ENCODE assay signal across 8 cellular contexts in genomic region chr4:118566003-118566513, GRCh38.
DNase-seq lines count a peak whose midpoint lies in the region; ATAC-seq and TF ChIP-seq lines count a peak whose summit lies in the region.
"Not testable (repeated sequence)": the region's sequence is repeated elsewhere in the genome, so short reads cannot be mapped to it uniquely, and the experiment has no call there.

No MANE protein-coding gene starts in this region.

- intact Hi-C loops in activated CD8-positive, alpha-beta T cell treated with anti-CD3 and anti-CD28 coated beads for 36 hours (cut with micrococcal nuclease), result not testable (repeated sequence)

- H3K9me3 Mint-ChIP-seq in activated CD8-positive, alpha-beta T cell treated with anti-CD3 and anti-CD28 coated beads for 36 hours; glutamatergic neuron (ENCODE audit: unreplicated experiment); stimulated activated naive B cell treated with anti-CD40 and anti-IgM and Interleukin-4, amounts not matched to agents 10 μg/mL and 1 μg/mL and 100 μg/mL, for 72 hours: not testable (repeated sequence)

- CTCF ChIA-PET in activated CD8-positive, alpha-beta T cell treated with anti-CD3 and anti-CD28 coated beads for 36 hours (lab: Charles Lee), result not testable (repeated sequence)

- POLR2A ChIA-PET in activated CD8-positive, alpha-beta T cell treated with anti-CD3 and anti-CD28 coated beads for 36 hours (lab: Charles Lee), result not testable (repeated sequence)

- not testable (repeated sequence) for H3K36me3 Mint-ChIP-seq in activated CD8-positive, alpha-beta T cell treated with anti-CD3 and anti-CD28 coated beads for 36 hours (ENCODE audit: low read depth); glutamatergic neuron (ENCODE audit: unreplicated experiment); stimulated activated naive B cell treated with anti-CD40 and anti-IgM and Interleukin-4, amounts not matched to agents 10 μg/mL and 1 μg/mL and 100 μg/mL, for 72 hours

- DNase-seq in ELR (ENCODE audit: low read depth) (peak; percentile 23), NCI-H345 (lab: John Stamatoyannopoulos, UW) (peak; percentile 85), glutamatergic neuron (peak; percentile 59)
- not testable (repeated sequence) for DNase-seq in activated CD8-positive, alpha-beta T cell treated with anti-CD3 and anti-CD28 coated beads for 36 hours
- DNase-seq in stimulated activated naive B cell treated with anti-CD40 and anti-IgM and Interleukin-4, amounts not matched to agents 10 μg/mL and 1 μg/mL and 100 μg/mL, for 72 hours, result peak; percentile 2

- not testable (repeated sequence) for H3K4me1 Mint-ChIP-seq in activated CD8-positive, alpha-beta T cell treated with anti-CD3 and anti-CD28 coated beads for 36 hours (ENCODE audit: low read depth); stimulated activated naive B cell treated with anti-CD40 and anti-IgM and Interleukin-4, amounts not matched to agents 10 μg/mL and 1 μg/mL and 100 μg/mL, for 72 hours
- H3K4me1 Mint-ChIP-seq in glutamatergic neuron (ENCODE audit: low read depth, unreplicated experiment), result peaks cover 15% of the 10 kb centered on the region

- ATAC-seq in GM19438 (IDR thresholded peaks at IDR 0.05; ENCODE audit: low read depth, unreplicated experiment) (peak; percentile 82), HG02642 (IDR thresholded peaks at IDR 0.05; ENCODE audit: poor library complexity, unreplicated experiment) (peak; percentile 74), HG03565 (IDR thresholded peaks at IDR 0.05; ENCODE audit: unreplicated experiment) (peak; percentile 72)
- peak; percentile 60 for ATAC-seq in activated CD8-positive, alpha-beta T cell treated with anti-CD3 and anti-CD28 coated beads for 36 hours
- peak; percentile 77 to 86 for ATAC-seq in stimulated activated naive B cell treated with anti-CD40 and anti-IgM and Interleukin-4, amounts not matched to agents 10 μg/mL and 1 μg/mL and 100 μg/mL, for 72 hours (replicated peaks)

- not testable (repeated sequence) for H3K27me3 Mint-ChIP-seq in activated CD8-positive, alpha-beta T cell treated with anti-CD3 and anti-CD28 coated beads for 36 hours; glutamatergic neuron (ENCODE audit: unreplicated experiment); stimulated activated naive B cell treated with anti-CD40 and anti-IgM and Interleukin-4, amounts not matched to agents 10 μg/mL and 1 μg/mL and 100 μg/mL, for 72 hours

- TF ChIP-seq CTCF in activated CD8-positive, alpha-beta T cell treated with anti-CD3 and anti-CD28 coated beads for 36 hours (IDR thresholded peaks at IDR 0.05); glutamatergic neuron (IDR thresholded peaks at IDR 0.05; ENCODE audit: partially characterized antibody, unreplicated experiment): not testable (repeated sequence)

- H3K4me3 Mint-ChIP-seq in activated CD8-positive, alpha-beta T cell treated with anti-CD3 and anti-CD28 coated beads for 36 hours; stimulated activated naive B cell treated with anti-CD40 and anti-IgM and Interleukin-4, amounts not matched to agents 10 μg/mL and 1 μg/mL and 100 μg/mL, for 72 hours: not testable (repeated sequence)
- H3K4me3 Mint-ChIP-seq in glutamatergic neuron (ENCODE audit: unreplicated experiment), result peak overlapping the region; percentile 64

- not testable (repeated sequence) for H3K27ac Mint-ChIP-seq in activated CD8-positive, alpha-beta T cell treated with anti-CD3 and anti-CD28 coated beads for 36 hours; stimulated activated naive B cell treated with anti-CD40 and anti-IgM and Interleukin-4, amounts not matched to agents 10 μg/mL and 1 μg/mL and 100 μg/mL, for 72 hours
- H3K27ac Mint-ChIP-seq in glutamatergic neuron (ENCODE audit: unreplicated experiment), result peak overlapping the region; percentile 87
